ENCODE assay signal across 8 cellular contexts in the genomic region with DNA sequence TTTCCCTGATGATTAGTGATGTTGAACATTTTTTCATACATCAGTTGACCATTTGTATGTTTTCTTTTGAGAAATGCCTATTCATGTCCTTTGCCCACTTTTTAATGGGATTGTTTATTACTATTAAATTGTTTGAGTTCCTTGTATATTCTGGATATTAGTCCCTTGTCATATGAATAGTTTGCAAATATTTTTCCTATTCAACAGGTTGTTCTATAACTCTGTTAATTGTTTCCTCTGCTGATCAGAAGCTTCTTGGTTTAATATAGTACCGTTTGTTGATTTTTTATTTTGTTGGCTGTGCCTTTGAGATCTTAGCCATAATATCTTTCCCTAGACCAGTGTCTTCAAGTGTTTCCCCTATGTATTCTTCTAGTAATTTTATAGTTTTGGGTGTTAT.
"Had no signal": no experiment of that assay in that cellular context is flagged by ENCODE, and none has a peak within 500 bp of the region (broad histone marks: within the 10 kb centered on the region; RNA-seq: fewer than 3 reads in every experiment).

No MANE protein-coding gene starts in this region.

- H3K4me3 ChIP-seq: K562 had no signal

- H3K27me3 Mint-ChIP-seq: IgD-negative memory B cell had no signal

- DNase-seq: IMR-90, KBM-7, KG1 had no signal

- H3K27ac ChIP-seq: HL-60, KMS-11 had no signal

- H3K4me3 Mint-ChIP-seq: IgD-negative memory B cell had no signal

- ATAC-seq: HepG2, K562 had no signal

- H3K4me1 Mint-ChIP-seq: IgD-negative memory B cell had no signal

- H3K27ac Mint-ChIP-seq: IgD-negative memory B cell had no signal
